8 cellular contexts compared by ENCODE assay signal in the genomic region with DNA sequence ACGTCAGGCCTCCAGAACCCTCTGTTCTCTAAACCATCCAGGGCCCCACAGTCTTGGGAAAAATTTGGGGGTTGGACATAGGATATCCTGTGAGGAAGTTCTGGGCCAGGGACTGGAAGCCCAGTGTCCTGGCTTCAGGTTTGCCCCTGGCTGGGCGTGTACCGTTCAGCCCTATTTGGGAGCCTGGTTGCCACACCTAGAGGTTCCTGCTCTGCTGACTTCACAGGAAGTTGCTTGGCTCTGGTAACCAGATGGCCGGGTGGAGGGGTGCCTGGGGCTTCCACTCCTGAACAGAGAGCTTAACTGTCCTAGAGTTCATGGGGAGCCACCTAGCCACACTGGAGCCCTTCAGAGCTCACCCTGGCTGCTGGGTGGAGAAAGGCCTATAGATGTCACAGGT. TPM values are rescaled to one million over a fixed set of nuclear protein-coding genes. Genes with fewer than 3 reads are reported as not detected.
DNase-seq lines count a peak whose midpoint lies in the region; ATAC-seq and TF ChIP-seq lines count a peak whose summit lies in the region.

No MANE protein-coding gene starts in this region.

- H3K9me2 ChIP-seq in OCI-LY7 (ENCODE audit: insufficient read depth, low read length), result no peaks in the 10 kb centered on the region

- peak; percentile 61 for ATAC-seq in effector memory CD8-positive, alpha-beta T cell (replicated peaks)
- no peak for ATAC-seq in GM18498 (IDR thresholded peaks at IDR 0.05; ENCODE audit: unreplicated experiment)

- H3K36me3 ChIP-seq in OCI-LY7 (ENCODE audit: insufficient read depth, low read length), result peaks cover 14% of the 10 kb centered on the region

- peak overlapping the region; percentile 10; the same call in 1 of the 2 replicates for H2AFZ ChIP-seq in OCI-LY7 (ENCODE audit: low read length)

- peak overlapping the region; percentile 92 for H3K4me2 ChIP-seq in OCI-LY7 (ENCODE audit: low read length)

- H3K27me3 Mint-ChIP-seq in effector memory CD8-positive, alpha-beta T cell, result no peaks in the 10 kb centered on the region
- no peaks in the 10 kb centered on the region for H3K27me3 Mint-ChIP-seq in neural crest cell (ENCODE audit: low read depth)

- H3K4me3 Mint-ChIP-seq in effector memory CD8-positive, alpha-beta T cell, result peak overlapping the region; percentile 76 to 92
- H3K4me3 Mint-ChIP-seq in neural crest cell, result peak overlapping the region; percentile 79

- CTCF ChIA-PET in OCI-LY7 (lab: Charles Lee; ENCODE audit: unreplicated experiment), result no interaction called here

- H3K9me3 Mint-ChIP-seq in effector memory CD8-positive, alpha-beta T cell, result no peaks in the 10 kb centered on the region
- H3K9me3 Mint-ChIP-seq in neural crest cell, result no peaks in the 10 kb centered on the region

- no peaks in the 10 kb centered on the region for H3K9me3 ChIP-seq in OCI-LY7 (ENCODE audit: low read length)

- POLR2A ChIA-PET in OCI-LY7 (lab: Charles Lee), result interaction anchor here (1.0 to 1.3 kb wide), 7 partner anchors 8 to 124 kb away, joined by 3 to 7 read pairs (median 3); a partner anchor contains a TSS

- TF ChIP-seq CTCF in OCI-LY7 (conservative IDR thresholded peaks at IDR 0.05; ENCODE audit: low read length) (no peak), neural crest cell (conservative IDR thresholded peaks at IDR 0.05) (no peak)

- H3K4me1 ChIP-seq in OCI-LY7 (ENCODE audit: insufficient read depth, low read length, poor library complexity, severe bottlenecking), result peaks cover 24% of the 10 kb centered on the region

- peak overlapping the region in 1 of 2 donors; percentile 86 for H3K27ac Mint-ChIP-seq in effector memory CD8-positive, alpha-beta T cell
- no peak overlapping the region for H3K27ac Mint-ChIP-seq in neural crest cell (ENCODE audit: unreplicated experiment)

- peaks cover 11% of the 10 kb centered on the region in 2 donors for H3K4me1 Mint-ChIP-seq in effector memory CD8-positive, alpha-beta T cell (ENCODE audit: low read depth in 2 of 2)
- H3K4me1 Mint-ChIP-seq in neural crest cell, result peaks cover 13% of the 10 kb centered on the region

- no TSS peak for BruUV-seq in OCI-LY7 (replicated peaks; lab: Mats Ljungman, UMichigan)

- H3K36me3 Mint-ChIP-seq in effector memory CD8-positive, alpha-beta T cell (ENCODE audit: insufficient read depth), result peaks cover 5% of the 10 kb centered on the region
- H3K36me3 Mint-ChIP-seq in neural crest cell (ENCODE audit: low read depth), result peaks cover 10% of the 10 kb centered on the region

- peak overlapping the region; percentile 80 for H3K27ac ChIP-seq in OCI-LY7 (ENCODE audit: low read depth, low read length, poor library complexity, severe bottlenecking)

- intact Hi-C loops in OCI-LY7 (cut with micrococcal nuclease; ENCODE audit: unreplicated experiment), result loop anchor here (1.0 to 5.0 kb wide), 2 partner anchors 24 to 70 kb away; no protein-coding TSS in a partner anchor

- H3K4me3 ChIP-seq in OCI-LY7 (ENCODE audit: low read depth, low read length, poor library complexity, severe bottlenecking), result peak overlapping the region; percentile 91

- DNase-seq in GDM1 (lab: John Stamatoyannopoulos, UW) (peak; percentile 51), OCI-LY7 (ENCODE audit: low spot score) (peak; percentile 66), neural crest cell (ENCODE audit: low read depth, low spot score) (no peak), pons (ENCODE audit: low spot score) (no peak), NCI-H524 (lab: John Stamatoyannopoulos, UW) (no peak), NCI-H2081 treated with DMSO at 0.1 percent for 48 hours (lab: John Stamatoyannopoulos, UW) (no peak)
- peak in 1 of 3 experiments; percentile 17 for DNase-seq in effector memory CD8-positive, alpha-beta T cell

- H4K20me1 ChIP-seq in OCI-LY7 (ENCODE audit: insufficient read depth, low read length), result no peaks in the 10 kb centered on the region

- no peaks in the 10 kb centered on the region for H3K79me2 ChIP-seq in OCI-LY7 (ENCODE audit: insufficient read depth, low read depth, low read length)

RNA-seq across cellular contexts. Expression of a gene that starts 1.1 kb away (rescaled TPM):
- 74.2 and 94.5 TPM in 2 replicates for total RNA-seq in OCI-LY7 (2014; rRNA removed; shearing (Covaris generic))
- total RNA-seq in OCI-LY7 (2022), result 85.3 and 104 TPM in 2 replicates
- 45.7 and 47.1 TPM in 2 replicates for total RNA-seq in neural crest cell

RNA-seq across cellular contexts. Expression of a gene that starts 3.4 kb away (rescaled TPM):
- 13.4 and 23.1 TPM in 2 replicates for total RNA-seq in OCI-LY7 (2014; rRNA removed; shearing (Covaris generic))
- total RNA-seq in OCI-LY7 (2022) (21.5 and 30.1 TPM in 2 replicates), neural crest cell (9.3 and 11.5 TPM in 2 replicates)

RNA-seq across cellular contexts. Expression of a gene that starts 14.3 kb away (rescaled TPM):
- 4,261 and 4,291 TPM in 2 replicates for total RNA-seq in OCI-LY7 (2014; rRNA removed; shearing (Covaris generic))
- total RNA-seq in OCI-LY7 (2022) (2,447 and 2,466 TPM in 2 replicates), neural crest cell (2,853 and 2,857 TPM in 2 replicates)

RNA-seq across cellular contexts. Expression of a gene that starts 16.0 kb away (rescaled TPM):
- total RNA-seq in OCI-LY7 (2014; rRNA removed; shearing (Covaris generic)), result 22.2 and 26.4 TPM in 2 replicates
- total RNA-seq in OCI-LY7 (2022) (37.4 and 39.5 TPM in 2 replicates), neural crest cell (78.2 and 79.8 TPM in 2 replicates)

RNA-seq across cellular contexts. Expression of a gene that starts 24.5 kb away (rescaled TPM):
- 101 and 103 TPM in 2 replicates for total RNA-seq in OCI-LY7 (2014; rRNA removed; shearing (Covaris generic))
- 76.6 and 93.6 TPM in 2 replicates for total RNA-seq in OCI-LY7 (2022)
- total RNA-seq in neural crest cell, result 206 and 210 TPM in 2 replicates

Comparison
In these comparisons a context has a peak if more than half of its experiments do, and no peak if none do; other contexts are left out.
1. DNase-seq: peak in GDM1 (single experiment) and OCI-LY7 (single experiment); none in neural crest cell (single experiment), pons (single experiment), NCI-H524 (0 of 2) and NCI-H2081 treated with DMSO at 0.1 percent for 48 hours (single experiment).